Comparison of ENCODE assay signal across 1 cellular context in the genomic region with DNA sequence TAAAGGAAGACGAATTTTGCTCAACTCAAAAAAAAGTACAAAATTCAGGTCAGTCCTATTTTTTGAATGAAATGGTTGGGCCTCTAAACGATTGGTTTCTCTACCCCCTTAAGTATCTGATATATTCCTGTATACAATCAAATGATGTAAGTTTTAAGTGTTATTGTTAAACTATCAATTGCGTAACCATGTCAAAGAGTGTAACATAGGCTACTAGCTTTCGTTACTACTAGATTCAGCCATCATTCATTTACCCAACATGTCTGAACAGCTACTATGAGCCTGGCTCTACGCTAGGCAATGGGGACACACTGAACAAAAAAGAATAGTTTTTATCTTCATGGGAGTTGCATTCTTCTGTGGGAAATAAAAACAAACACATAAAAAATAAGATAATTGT.
TF ChIP-seq lines count a peak whose summit lies in the region.

No MANE protein-coding gene starts in this region.

TF ChIP-seq in GM12878, 131 proteins besides CTCF, POLR2A, EP300 and RAD21 (continued from another document):
- no peak for TF ChIP-seq ATF2 (IDR thresholded peaks at IDR 0.05; ENCODE audit: low read length)
